In the genomic region with DNA sequence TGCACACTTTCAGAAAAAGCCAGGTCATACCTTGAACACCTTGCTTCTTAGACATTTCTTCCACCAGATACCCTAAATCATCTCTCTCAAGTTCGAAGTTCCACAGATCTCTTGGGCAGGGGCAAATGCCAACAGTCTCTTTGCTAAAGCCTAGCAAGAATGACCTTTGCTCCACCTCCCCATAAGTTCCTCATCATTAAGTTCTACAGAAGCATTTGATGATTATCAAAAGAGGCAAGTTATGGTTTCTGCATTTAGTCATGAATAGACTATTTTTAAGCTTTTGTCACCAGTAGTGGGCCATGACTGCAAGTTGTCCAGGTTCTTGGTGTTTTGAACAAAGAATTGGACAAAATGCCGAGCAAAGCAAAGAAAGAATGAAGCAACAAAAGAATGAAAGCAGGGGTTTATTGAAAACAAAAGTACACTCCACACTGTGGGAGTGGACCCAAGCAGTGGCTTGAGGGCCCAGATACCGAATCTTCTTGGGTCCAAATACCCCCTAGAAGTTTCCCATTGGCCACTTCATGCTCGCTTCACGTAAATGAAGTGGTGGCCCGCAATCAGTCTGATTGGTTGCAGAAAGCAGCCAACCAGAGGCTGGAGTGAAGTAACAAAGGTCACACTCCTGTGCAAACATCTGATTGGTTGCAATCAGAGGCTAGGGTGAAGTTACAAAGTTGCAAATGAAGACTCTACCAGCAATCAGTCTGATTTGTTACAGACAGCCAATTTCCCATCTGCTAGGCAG, we compare ENCODE assay signal across 31 cellular contexts.
"Had no signal": no experiment of that assay in that cellular context is flagged by ENCODE, and none has a peak within 500 bp of the region (broad histone marks: within the 10 kb centered on the region; RNA-seq: fewer than 3 reads in every experiment).

No MANE protein-coding gene starts in this region.

- H3K4me3 Mint-ChIP-seq: activated naive CD4-positive, alpha-beta T cell treated with anti-CD3 and anti-CD28 coated beads, Interleukin-2, amount 10 ng/mL, durations not matched to agents 7 days and 5 days; activated naive CD8-positive, alpha-beta T cell treated with anti-CD3 and anti-CD28 coated beads, Interleukin-2, amount 10 ng/mL, durations not matched to agents 7 days and 5 days; natural killer cell; stimulated activated naive CD8-positive, alpha-beta T cell treated with anti-CD3 and anti-CD28 coated beads, Interleukin-15, Interleukin-2, amounts not matched to agents 100 ng/mL and 50 ng/mL, for 24 hours; T-helper 17 cell had no signal

- H3K27ac Mint-ChIP-seq: activated naive CD4-positive, alpha-beta T cell treated with anti-CD3 and anti-CD28 coated beads, Interleukin-2, amount 10 ng/mL, durations not matched to agents 7 days and 5 days; activated naive CD8-positive, alpha-beta T cell treated with anti-CD3 and anti-CD28 coated beads, Interleukin-2, amount 10 ng/mL, durations not matched to agents 7 days and 5 days; brain; natural killer cell; stimulated activated naive CD8-positive, alpha-beta T cell treated with anti-CD3 and anti-CD28 coated beads, Interleukin-15, Interleukin-2, amounts not matched to agents 100 ng/mL and 50 ng/mL, for 24 hours; T-helper 17 cell had no signal

- H3K36me3 ChIP-seq: ascending aorta, cardiac muscle cell, colonic mucosa, esophagus squamous epithelium, heart right ventricle, upper lobe of left lung had no signal

- FAIRE-seq: endometrium had no signal

- H3K27ac ChIP-seq: ascending aorta, cardiac muscle cell, colonic mucosa, epithelial cell of prostate, esophagus squamous epithelium, upper lobe of left lung had no signal

- ATAC-seq: activated CD4-positive, CD25-positive, alpha-beta regulatory T cell treated with anti-CD3 and anti-CD28 coated beads, Interleukin-2, amount 50 U/mL, for 24 hours; left lobe of liver; natural killer cell; T-helper 17 cell had no signal

- H3K4me3 ChIP-seq: ascending aorta, cardiac muscle cell, colonic mucosa, esophagus squamous epithelium, heart right ventricle, lung, upper lobe of left lung had no signal

- H3K4me1 Mint-ChIP-seq: activated naive CD4-positive, alpha-beta T cell treated with anti-CD3 and anti-CD28 coated beads, Interleukin-2, amount 10 ng/mL, durations not matched to agents 7 days and 5 days; brain; natural killer cell; T-helper 17 cell had no signal

- H3K4me1 ChIP-seq: ascending aorta, colonic mucosa, esophagus squamous epithelium, upper lobe of left lung had no signal

- H3K36me3 Mint-ChIP-seq: activated naive CD4-positive, alpha-beta T cell treated with anti-CD3 and anti-CD28 coated beads, Interleukin-2, amount 10 ng/mL, durations not matched to agents 7 days and 5 days; activated naive CD8-positive, alpha-beta T cell treated with anti-CD3 and anti-CD28 coated beads, Interleukin-2, amount 10 ng/mL, durations not matched to agents 7 days and 5 days; brain; natural killer cell had no signal

- DNase-seq: activated CD4-positive, alpha-beta T cell treated with anti-CD3 and anti-CD28 coated beads for 48 hours; activated CD4-positive, alpha-beta T cell treated with anti-CD3 and anti-CD28 coated beads, Interleukin-2, amount 50 U/mL, for 48 hours; activated CD8-positive, alpha-beta memory T cell treated with anti-CD3 and anti-CD28 coated beads, Interleukin-2, amount 50 U/mL, for 4 hours; activated gamma-delta T cell; activated naive CD4-positive, alpha-beta T cell treated with anti-CD3 and anti-CD28 coated beads, Interleukin-2, amount 10 ng/mL, durations not matched to agents 7 days and 5 days; activated naive CD8-positive, alpha-beta T cell treated with anti-CD3 and anti-CD28 coated beads, Interleukin-2, amount 10 ng/mL, durations not matched to agents 7 days and 5 days; activated T-cell treated with anti-CD3 and anti-CD28 coated beads, Interleukin-2, amount 50 U/mL, for 1 hour; cerebellar nuclear complex; colonic mucosa; effector CD8-positive, alpha-beta T cell; esophagus squamous epithelium; foreskin melanocyte; heart right ventricle; kidney glomerular epithelial cell; mesendoderm; natural killer cell; posterior cingulate gyrus; right cardiac atrium; stimulated activated CD4-positive, alpha-beta T cell treated with anti-CD3 and anti-CD28 coated beads, Interleukin-2, amount 100 ng/mL, for 48 hours; T-helper 17 cell; T1000 had no signal

- H3K27me3 ChIP-seq: ascending aorta, cardiac muscle cell, colonic mucosa, heart right ventricle, upper lobe of left lung had no signal

- H3K9me3 Mint-ChIP-seq: brain; natural killer cell; stimulated activated naive CD8-positive, alpha-beta T cell treated with anti-CD3 and anti-CD28 coated beads, Interleukin-15, Interleukin-2, amounts not matched to agents 100 ng/mL and 50 ng/mL, for 24 hours had no signal

- H3K9me3 ChIP-seq: ascending aorta, colonic mucosa, esophagus squamous epithelium, heart right ventricle, upper lobe of left lung had no signal
